In the genomic region with DNA sequence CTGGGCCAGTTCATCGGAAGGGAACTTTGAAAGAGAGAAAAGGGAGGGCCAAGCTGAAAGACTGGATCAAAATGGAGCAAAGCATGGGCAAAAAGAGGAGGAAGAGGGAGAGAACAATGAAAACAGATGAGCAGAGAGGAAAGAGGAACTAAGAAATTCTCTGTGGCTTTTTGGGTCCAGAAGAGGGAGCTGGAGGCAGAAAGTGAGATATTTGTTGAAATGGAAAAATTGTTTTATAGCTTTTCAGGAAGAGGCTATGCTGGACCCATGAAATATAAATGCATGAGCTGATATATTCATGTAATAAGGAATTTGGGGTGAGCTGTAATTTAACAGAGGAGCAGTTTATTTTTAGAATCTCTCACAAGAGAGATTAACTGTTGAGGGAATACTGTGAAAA, we compare ENCODE assay signal across 8 cellular contexts.
DNase-seq lines count a peak whose midpoint lies in the region; ATAC-seq, FAIRE-seq and TF ChIP-seq lines count a peak whose summit lies in the region.

No MANE protein-coding gene starts in this region.

- H3K4me3 ChIP-seq in fibroblast of lung (replicated peaks in 1 of 4; ENCODE audit: control extremely low read depth in 1 of 4, insufficient read depth in 1 of 4, low read depth in 3 of 4, low read length in 4 of 4): no peak overlapping the region

- peak in 1 of 2 donors; percentile 27 for DNase-seq in fibroblast of lung (ENCODE audit: low read depth in 2 of 2)
- no peak for DNase-seq in stimulated activated CD4-positive, alpha-beta T cell treated with anti-CD3 and anti-CD28 coated beads, Interleukin-4, amount 100 ng/mL, for 4 hours
- DNase-seq in NCI-H774 (lab: John Stamatoyannopoulos, UW): no peak
- no peak for DNase-seq in HTR-8/SVneo (ENCODE audit: insufficient read length, low spot score)
- DNase-seq in GDM1 (lab: John Stamatoyannopoulos, UW): no peak

- H3K27ac ChIP-seq in fibroblast of lung (ENCODE audit: insufficient read depth, low read length): no peak overlapping the region

- H3K4me2 ChIP-seq in fibroblast of lung (ENCODE audit: extremely low read depth, insufficient read depth, low read length): no peak overlapping the region

- H3K4me1 ChIP-seq in fibroblast of lung (ENCODE audit: control insufficient read depth, extremely low read depth, insufficient read depth, low read length): no peaks in the 10 kb centered on the region

- TF ChIP-seq CTCF in GM12874 (IDR thresholded peaks at IDR 0.05; ENCODE audit: insufficient read depth, low read depth, low read length): 0 out of 2 replicates have a peak, but pooled peaks have one; percentile 3
- peak; percentile 31 to 54 for TF ChIP-seq CTCF in fibroblast of lung (conservative IDR thresholded peaks at IDR 0.05 in 1 of 2, IDR thresholded peaks at IDR 0.05 in 1 of 2; ENCODE audit: low read depth in 1 of 2, low read length in 2 of 2)

- FAIRE-seq in HTR-8/SVneo (lab: Jason Lieb, UNC): no peak

- H3K36me3 ChIP-seq in fibroblast of lung (ENCODE audit: control insufficient read depth, insufficient read depth, low read length): no peaks in the 10 kb centered on the region

- no peaks in the 10 kb centered on the region for H3K79me2 ChIP-seq in fibroblast of lung (ENCODE audit: control insufficient read depth, insufficient read depth, low read length)

- no peaks in the 10 kb centered on the region for H4K20me1 ChIP-seq in fibroblast of lung (ENCODE audit: control insufficient read depth, extremely low read depth, insufficient read depth, low read length)

- no peak overlapping the region for H2AFZ ChIP-seq in fibroblast of lung (ENCODE audit: low read length)

- no peak overlapping the region for H3K9ac ChIP-seq in fibroblast of lung (ENCODE audit: insufficient read depth, low read length)

- no peaks in the 10 kb centered on the region for H3K9me3 ChIP-seq in fibroblast of lung (ENCODE audit: control insufficient read depth, insufficient read depth, low read depth, low read length)

- H3K27me3 ChIP-seq in fibroblast of lung (ENCODE audit: control insufficient read depth, insufficient read depth, low read length): no peaks in the 10 kb centered on the region

- ATAC-seq in GM21515 (IDR thresholded peaks at IDR 0.05; ENCODE audit: unreplicated experiment): peak; percentile 64
- peak; percentile 79 for ATAC-seq in HG03442 (IDR thresholded peaks at IDR 0.05; ENCODE audit: unreplicated experiment)
